In genomic region chr2:139378373-139378772, GRCh38 we compare ENCODE assay signal across 23 cellular contexts.
DNase-seq lines count a peak whose midpoint lies in the region; ATAC-seq and TF ChIP-seq lines count a peak whose summit lies in the region.
"Had no signal": no experiment of that assay in that cellular context is flagged by ENCODE, and none has a peak within 500 bp of the region (broad histone marks: within the 10 kb centered on the region; RNA-seq: fewer than 3 reads in every experiment).

No MANE protein-coding gene starts in this region.

- no peak overlapping the region for H3K27ac Mint-ChIP-seq in GM23338
- H3K27ac Mint-ChIP-seq: CD14-positive monocyte; CD4-positive, alpha-beta memory T cell; CD4-positive, CD25-positive, alpha-beta regulatory T cell; CD8-positive, alpha-beta memory T cell had no signal

- TF ChIP-seq CTCF in GM23338 (conservative IDR thresholded peaks at IDR 0.05; ENCODE audit: low read depth in 2 of 2), result no peak

- DNase-seq in GM23338 (ENCODE audit: low spot score) (peak; percentile 27), mesendoderm (peak; percentile 68), neuronal stem cell (ENCODE audit: low spot score) (no peak), GDM1 (lab: John Stamatoyannopoulos, UW) (no peak)
- DNase-seq: 8988T; ACHN; BE2C; C1 segment of cervical spinal cord; CD4-positive, CD25-positive, alpha-beta regulatory T cell; CD8-positive, alpha-beta memory T cell; COR-L47; DMS 273 treated with DMSO at 0.1 percent for 48 hours; DMS153; DMS53; DMS79; DND-41; EL had no signal

- H3K27me3 Mint-ChIP-seq in GM23338 (ENCODE audit: insufficient read depth, low read depth, poor library complexity), result peaks cover 2% of the 10 kb centered on the region
- H3K27me3 Mint-ChIP-seq: CD4-positive, alpha-beta memory T cell; CD4-positive, CD25-positive, alpha-beta regulatory T cell; CD8-positive, alpha-beta memory T cell had no signal

- H3K4me1 ChIP-seq in GM23338 (ENCODE audit: insufficient read depth) (peaks cover 23% of the 10 kb centered on the region), mesendoderm (ENCODE audit: control insufficient read depth, low read depth, low read length) (no peaks in the 10 kb centered on the region), neuronal stem cell (ENCODE audit: control insufficient read depth in 2 of 2, insufficient read depth in 1 of 2, low read depth in 1 of 2, low read length in 2 of 2) (no peaks in the 10 kb centered on the region)
- H3K4me1 ChIP-seq: BE2C, BLaER1 had no signal

- H3K14ac ChIP-seq in neuronal stem cell (ENCODE audit: low read length), result no peak overlapping the region

- WGBS in mesendoderm (ENCODE audit: extremely low coverage, insufficient coverage, low lambda C conversion rate), result no CpG with 5 or more reads among the region's 3 CpGs
- WGBS in neuronal stem cell (ENCODE audit: extremely low coverage in 2 of 2, insufficient read length in 2 of 2, insufficient replicate concordance in 1 of 2), 2 donors, result no CpG with 5 or more reads among the region's 3 CpGs

- no peak overlapping the region for H2BK5ac ChIP-seq in mesendoderm (ENCODE audit: low read length)
- no peak overlapping the region for H2BK5ac ChIP-seq in neuronal stem cell (ENCODE audit: low read length)

- no peaks in the 10 kb centered on the region for H3K9me3 ChIP-seq in neuronal stem cell (replicated peaks in 1 of 2; ENCODE audit: control insufficient read depth in 2 of 2, insufficient read depth in 1 of 2, low read depth in 1 of 2, low read length in 2 of 2)
- H3K9me3 ChIP-seq: BE2C, BLaER1 had no signal

- H4K5ac ChIP-seq in mesendoderm (ENCODE audit: low read length), result no peak overlapping the region

- H3K79me2 ChIP-seq in GM23338 (replicated peaks; ENCODE audit: insufficient read depth) (no peaks in the 10 kb centered on the region), mesendoderm (ENCODE audit: control insufficient read depth, insufficient read depth, low read length) (no peaks in the 10 kb centered on the region)

- peaks cover 11% of the 10 kb centered on the region for H3K4me1 Mint-ChIP-seq in GM23338
- H3K4me1 Mint-ChIP-seq: CD14-positive monocyte; CD4-positive, alpha-beta memory T cell; CD4-positive, CD25-positive, alpha-beta regulatory T cell; CD8-positive, alpha-beta memory T cell had no signal

- peak overlapping the region; percentile 15 for H3K56ac ChIP-seq in mesendoderm (ENCODE audit: low read length)

- H3K4ac ChIP-seq in mesendoderm (ENCODE audit: low read depth, low read length) (no peak overlapping the region), neuronal stem cell (ENCODE audit: low read length) (no peak overlapping the region)

- H2AFZ ChIP-seq in GM23338, result peak overlapping the region; percentile 52; the same call in 1 of the 2 replicates
- H2AFZ ChIP-seq in neuronal stem cell (ENCODE audit: low read length), result peak overlapping the region; percentile 49

- H2BK120ac ChIP-seq in mesendoderm (ENCODE audit: low read depth, low read length), result no peak overlapping the region
- H2BK120ac ChIP-seq in neuronal stem cell (ENCODE audit: low read depth, low read length), result no peak overlapping the region

- ATAC-seq in GM23338 (peak; percentile 36; the same call in 2 of the 3 replicates), GM21526 (IDR thresholded peaks at IDR 0.05; ENCODE audit: low FRiP score, unreplicated experiment) (no peak), GM21447 (IDR thresholded peaks at IDR 0.05; ENCODE audit: unreplicated experiment) (no peak)
- ATAC-seq: GM12878 had no signal

- H3K9me3 Mint-ChIP-seq in GM23338, result no peaks in the 10 kb centered on the region; the same call in 2 of the 3 replicates

- no peaks in the 10 kb centered on the region for H3K27me3 ChIP-seq in GM23338 (ENCODE audit: insufficient read depth)
- H3K27me3 ChIP-seq in mesendoderm (ENCODE audit: insufficient read depth, low read length, poor library complexity), result no peaks in the 10 kb centered on the region
- no peaks in the 10 kb centered on the region for H3K27me3 ChIP-seq in neuronal stem cell (ENCODE audit: control insufficient read depth in 3 of 3, insufficient read depth in 3 of 3, low read depth in 1 of 3, low read length in 3 of 3)
- H3K27me3 ChIP-seq: BE2C, BLaER1 had no signal

- no peak overlapping the region for H3K18ac ChIP-seq in mesendoderm (ENCODE audit: low read length)
- H3K18ac ChIP-seq in neuronal stem cell (ENCODE audit: low read length), result no peak overlapping the region

- H3K9ac ChIP-seq in mesendoderm (ENCODE audit: low read length) (no peak overlapping the region), neuronal stem cell (ENCODE audit: low read depth, low read length, poor library complexity) (no peak overlapping the region)
- H3K9ac ChIP-seq: BLaER1 had no signal

- H3K4me2 ChIP-seq in GM23338, result no peak overlapping the region
- H3K4me2 ChIP-seq in mesendoderm (ENCODE audit: low read length), result no peak overlapping the region
- H3K4me2 ChIP-seq in neuronal stem cell (ENCODE audit: insufficient read depth, low read length, poor library complexity, severe bottlenecking), result no peak overlapping the region
- H3K4me2 ChIP-seq: BLaER1 had no signal

- H3K23ac ChIP-seq in mesendoderm (ENCODE audit: low read length), result no peak overlapping the region
- no peak overlapping the region for H3K23ac ChIP-seq in neuronal stem cell (ENCODE audit: low read depth, low read length, poor library complexity)

- 0 out of 3 replicates have a peak, but pooled peaks cover 3% of the 10 kb centered on the region for H3K36me3 Mint-ChIP-seq in GM23338 (ENCODE audit: low read depth)
- H3K36me3 Mint-ChIP-seq: CD14-positive monocyte; CD4-positive, alpha-beta memory T cell; CD4-positive, CD25-positive, alpha-beta regulatory T cell; CD8-positive, alpha-beta memory T cell had no signal

- no peak overlapping the region for H4K91ac ChIP-seq in neuronal stem cell (ENCODE audit: low read depth, low read length, poor library complexity)

- H2BK15ac ChIP-seq in mesendoderm (replicated peaks; ENCODE audit: low read depth), result no peak overlapping the region
- H2BK15ac ChIP-seq in neuronal stem cell (ENCODE audit: low read length), result no peak overlapping the region

- no peak overlapping the region for H2BK12ac ChIP-seq in neuronal stem cell (ENCODE audit: low read length)

- H3F3A ChIP-seq in GM23338 (replicated peaks; ENCODE audit: low read depth), result no peaks in the 10 kb centered on the region

- no peak overlapping the region for H3K4me3 Mint-ChIP-seq in GM23338
- H3K4me3 Mint-ChIP-seq: CD14-positive monocyte; CD4-positive, alpha-beta memory T cell; CD4-positive, CD25-positive, alpha-beta regulatory T cell; CD8-positive, alpha-beta memory T cell had no signal

- no peaks in the 10 kb centered on the region for H3K36me3 ChIP-seq in GM23338 (ENCODE audit: insufficient read depth)
- no peaks in the 10 kb centered on the region for H3K36me3 ChIP-seq in mesendoderm (ENCODE audit: control insufficient read depth, insufficient read depth, low read length)
- no peaks in the 10 kb centered on the region for H3K36me3 ChIP-seq in neuronal stem cell (replicated peaks in 1 of 2; ENCODE audit: control insufficient read depth in 2 of 2, insufficient read depth in 2 of 2, low read length in 2 of 2)
- H3K36me3 ChIP-seq: BE2C, BLaER1 had no signal

- no peak overlapping the region for H3K4me3 ChIP-seq in GM23338
- no peak overlapping the region for H3K4me3 ChIP-seq in mesendoderm (ENCODE audit: low read length)
- no peak overlapping the region for H3K4me3 ChIP-seq in neuronal stem cell (ENCODE audit: low read length in 2 of 2)
- H3K4me3 ChIP-seq: BLaER1, GM12878 had no signal

- no peaks in the 10 kb centered on the region for H4K20me1 ChIP-seq in GM23338 (replicated peaks; ENCODE audit: insufficient read depth)
- H4K20me1 ChIP-seq: BLaER1 had no signal

- H3K79me1 ChIP-seq in mesendoderm (ENCODE audit: low read length) (no peaks in the 10 kb centered on the region), neuronal stem cell (ENCODE audit: low read depth, low read length) (no peaks in the 10 kb centered on the region)

- H2AK5ac ChIP-seq in mesendoderm (ENCODE audit: low read length), result no peak overlapping the region
- no peak overlapping the region for H2AK5ac ChIP-seq in neuronal stem cell (ENCODE audit: low read depth, low read length)

- H4K8ac ChIP-seq in mesendoderm (ENCODE audit: low read depth, low read length) (no peak overlapping the region), neuronal stem cell (ENCODE audit: low read depth, low read length) (no peak overlapping the region)

- H3K27ac ChIP-seq in GM23338 (ENCODE audit: low read depth) (no peak overlapping the region), mesendoderm (ENCODE audit: low read depth, low read length) (no peak overlapping the region), neuronal stem cell (replicated peaks; ENCODE audit: low read length) (no peak overlapping the region)
- H3K27ac ChIP-seq: BLaER1 had no signal

- peaks cover 30% of the 10 kb centered on the region for H3K9me2 ChIP-seq in GM23338 (ENCODE audit: insufficient read depth)

TF ChIP-seq in GM23338, 12 proteins besides CTCF, POLR2A, EP300 and RAD21 (continues in another document):
- TF ChIP-seq EZH2phosphoT487 (IDR thresholded peaks at IDR 0.05; ENCODE audit: unreplicated experiment) (no peak), ZNF331 (CRISPR knock-in tag; IDR thresholded peaks at IDR 0.05; ENCODE audit: low read depth) (no peak), POLR2AphosphoS5 (IDR thresholded peaks at IDR 0.05; ENCODE audit: low read depth) (no peak), ETS1 (IDR thresholded peaks at IDR 0.05) (no peak)

Comparison
In these comparisons a context has a peak if more than half of its experiments do, and no peak if none do; other contexts are left out.
1. DNase-seq: peak in GM23338 (single experiment) and mesendoderm (single experiment); none in neuronal stem cell (single experiment) and GDM1 (single experiment).